18 cellular contexts compared by ENCODE assay signal in the genomic region with DNA sequence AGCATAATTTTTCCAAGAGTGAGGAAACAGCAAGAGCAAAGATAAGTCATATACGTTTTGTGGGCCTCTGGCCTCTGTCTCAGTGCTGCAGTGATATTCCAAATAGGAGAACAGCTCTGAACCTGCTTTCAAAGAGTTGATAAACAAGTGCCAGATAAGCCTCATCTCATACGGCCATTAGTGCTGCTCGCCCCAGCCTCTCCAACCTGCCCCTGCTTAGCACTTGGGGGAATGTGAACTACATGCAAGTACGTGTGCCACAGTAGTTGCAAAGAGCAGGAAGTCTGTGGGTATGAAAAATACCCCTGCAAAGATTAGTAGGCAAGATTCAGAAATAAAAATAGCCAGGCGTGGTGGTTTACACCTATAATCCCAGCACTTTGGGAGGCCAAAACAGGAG. TPM values are rescaled to one million over a fixed set of nuclear protein-coding genes. Genes with fewer than 3 reads are reported as not detected.
DNase-seq lines count a peak whose midpoint lies in the region; ATAC-seq and TF ChIP-seq lines count a peak whose summit lies in the region.
"Had no signal": no experiment of that assay in that cellular context is flagged by ENCODE, and none has a peak within 500 bp of the region (broad histone marks: within the 10 kb centered on the region; RNA-seq: fewer than 3 reads in every experiment).

No MANE protein-coding gene starts in this region.

- H3K36me3 Mint-ChIP-seq in memory B cell (peaks cover 14% of the 10 kb centered on the region), type B pancreatic cell (no peaks in the 10 kb centered on the region)

- intact Hi-C loops in Right ventricle myocardium superior (cut with DNase I): no loop called here

- peak; percentile 38 for DNase-seq in activated effector memory CD4-positive, alpha-beta T cell treated with anti-CD3 and anti-CD28 coated beads, Interleukin-2, amount 50 U/mL, for 16 hours
- DNase-seq in activated effector memory CD4-positive, alpha-beta T cell treated with Interleukin-2 at 50 U/mL for 16 hours: no peak
- DNase-seq in Right ventricle myocardium superior (no peak), memory B cell (ENCODE audit: low spot score in 2 of 2) (no peak), type B pancreatic cell (ENCODE audit: extremely low spot score, unreplicated experiment) (no peak), substantia nigra (lab: John Stamatoyannopoulos, UW) (no peak)
- DNase-seq: CD4-positive, alpha-beta T cell; HCEC 1CT; NCI-H1105 treated with DMSO at 0.1 percent for 48 hours; NCI-H1694; NCI-H2081 treated with DMSO at 0.1 percent for 48 hours; NCI-H510A; NCI-H774; RPMI8226 had no signal

- H3K27ac Mint-ChIP-seq in memory B cell (peak overlapping the region; percentile 64), type B pancreatic cell (peak overlapping the region; percentile 14)
- H3K27ac Mint-ChIP-seq: B cell; CD4-positive, alpha-beta T cell; GM23338 had no signal

- H3K4me1 Mint-ChIP-seq in memory B cell: peaks cover 44% of the 10 kb centered on the region
- peaks cover 17% of the 10 kb centered on the region for H3K4me1 Mint-ChIP-seq in type B pancreatic cell (ENCODE audit: unreplicated experiment)

- H3K9me3 Mint-ChIP-seq in memory B cell: no peaks in the 10 kb centered on the region
- no peaks in the 10 kb centered on the region for H3K9me3 Mint-ChIP-seq in type B pancreatic cell
- H3K9me3 Mint-ChIP-seq: CD4-positive, alpha-beta T cell; GM23338 had no signal

- no peak overlapping the region for H3K4me3 Mint-ChIP-seq in memory B cell
- H3K4me3 Mint-ChIP-seq in type B pancreatic cell: no peak overlapping the region
- H3K4me3 Mint-ChIP-seq: B cell; CD4-positive, alpha-beta T cell; GM23338 had no signal

- TF ChIP-seq CTCF in type B pancreatic cell (conservative IDR thresholded peaks at IDR 0.05): no peak

- ATAC-seq in Right ventricle myocardium superior (ENCODE audit: poor library complexity) (peak; percentile 44), memory B cell (ENCODE audit: low read depth) (no peak), GM18909 (IDR thresholded peaks at IDR 0.05; ENCODE audit: poor library complexity, unreplicated experiment) (no peak), HG03039 (IDR thresholded peaks at IDR 0.05; ENCODE audit: unreplicated experiment) (no peak)
- ATAC-seq: GM23338 had no signal

- no peaks in the 10 kb centered on the region for H3K27me3 Mint-ChIP-seq in memory B cell
- no peaks in the 10 kb centered on the region for H3K27me3 Mint-ChIP-seq in type B pancreatic cell
- H3K27me3 Mint-ChIP-seq: B cell; CD4-positive, alpha-beta T cell had no signal

- no peak overlapping the region for H3K27ac ChIP-seq in substantia nigra (ENCODE audit: low read depth, low read length, poor library complexity, severe bottlenecking)

RNA-seq across cellular contexts. Expression of gene DAPK2, which starts 14.0 kb away (rescaled TPM):
- total RNA-seq in Right ventricle myocardium superior (48.2 TPM), type B pancreatic cell (ENCODE audit: low replicate concordance) (3.4 and 5.0 TPM in 2 replicates)
